8 cellular contexts compared by ENCODE assay signal in the genomic region with DNA sequence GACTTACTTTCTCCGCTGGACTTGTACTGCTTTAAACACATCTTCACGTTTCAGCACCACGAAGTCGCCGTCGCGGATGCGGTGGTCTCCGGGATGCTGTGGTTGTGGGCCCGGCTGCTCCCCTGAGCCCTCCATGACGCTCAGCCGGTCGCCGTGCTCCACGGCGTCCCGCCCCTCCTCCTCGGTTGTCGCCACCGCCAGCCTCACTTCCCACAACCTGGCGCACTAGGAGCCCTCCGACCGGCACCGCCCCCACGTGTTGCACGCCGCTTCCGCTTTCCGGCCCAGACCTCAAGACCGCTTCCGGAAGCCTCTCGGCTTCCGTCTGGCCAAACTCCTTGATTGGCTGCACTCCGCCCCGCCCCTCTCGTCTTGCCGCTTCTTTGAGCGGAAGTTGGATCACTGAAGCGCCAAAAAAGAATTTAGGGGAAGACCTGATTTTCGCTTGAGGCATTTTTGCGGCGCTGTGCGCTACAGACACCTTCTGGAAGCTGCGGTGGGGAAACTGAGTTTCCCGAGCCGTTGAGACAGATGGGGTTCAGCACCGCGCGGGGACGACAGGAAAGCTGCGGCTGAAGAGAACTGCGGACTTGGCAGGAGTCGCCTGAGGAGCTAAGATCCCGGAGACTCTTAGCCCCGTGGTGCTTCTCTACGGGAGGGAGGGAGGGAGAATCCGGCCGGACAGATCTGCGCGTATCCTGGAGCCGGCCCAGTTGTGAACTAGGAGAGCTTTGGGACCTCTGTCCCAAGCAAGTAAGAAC. TPM values are rescaled to one million over a fixed set of nuclear protein-coding genes. Genes with fewer than 3 reads are reported as not detected.
DNase-seq lines count a peak whose midpoint lies in the region; ATAC-seq and TF ChIP-seq lines count a peak whose summit lies in the region.

A gene (plus strand): TSS at position 382 of the 761 bp plus-strand sequence. CDS start 1,364 bp downstream, outside the sequence.
A gene with protein sequence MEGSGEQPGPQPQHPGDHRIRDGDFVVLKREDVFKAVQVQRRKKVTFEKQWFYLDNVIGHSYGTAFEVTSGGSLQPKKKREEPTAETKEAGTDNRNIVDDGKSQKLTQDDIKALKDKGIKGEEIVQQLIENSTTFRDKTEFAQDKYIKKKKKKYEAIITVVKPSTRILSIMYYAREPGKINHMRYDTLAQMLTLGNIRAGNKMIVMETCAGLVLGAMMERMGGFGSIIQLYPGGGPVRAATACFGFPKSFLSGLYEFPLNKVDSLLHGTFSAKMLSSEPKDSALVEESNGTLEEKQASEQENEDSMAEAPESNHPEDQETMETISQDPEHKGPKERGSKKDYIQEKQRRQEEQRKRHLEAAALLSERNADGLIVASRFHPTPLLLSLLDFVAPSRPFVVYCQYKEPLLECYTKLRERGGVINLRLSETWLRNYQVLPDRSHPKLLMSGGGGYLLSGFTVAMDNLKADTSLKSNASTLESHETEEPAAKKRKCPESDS (minus strand): TSS at position 263 of the 761 bp plus-strand sequence. CDS start 128 bp downstream, at position 135.

- peak within 1 kb of the TSS; percentile 85 for H3K27ac ChIP-seq in BLaER1
- H3K27ac ChIP-seq in colonic mucosa: peak within 1 kb of the TSS; percentile 4

- peaks cover 6% of the 10 kb centered on the region; the same call in 1 of the 2 replicates for H4K20me1 ChIP-seq in BLaER1

- peaks cover 49% of the 10 kb centered on the region for H3K4me1 Mint-ChIP-seq in activated CD4-positive, alpha-beta T cell treated with anti-CD3 and anti-CD28 coated beads for 36 hours

- H3K9me3 ChIP-seq in BLaER1 (no peaks in the 10 kb centered on the region), colonic mucosa (no peaks in the 10 kb centered on the region)

- H3K36me3 Mint-ChIP-seq in activated CD4-positive, alpha-beta T cell treated with anti-CD3 and anti-CD28 coated beads for 36 hours (ENCODE audit: low read depth): peaks cover 72% of the 10 kb centered on the region

- CTCF ChIA-PET in activated CD4-positive, alpha-beta T cell treated with anti-CD3 and anti-CD28 coated beads for 36 hours (lab: Charles Lee): interaction anchor here (2.3 kb wide), 1 partner anchor 421 kb away, joined by 10 read pairs; no protein-coding TSS in a partner anchor

- no peaks in the 10 kb centered on the region for H3K27me3 Mint-ChIP-seq in activated CD4-positive, alpha-beta T cell treated with anti-CD3 and anti-CD28 coated beads for 36 hours

- no peaks in the 10 kb centered on the region for H3K27me3 ChIP-seq in BLaER1
- no peaks in the 10 kb centered on the region for H3K27me3 ChIP-seq in colonic mucosa

- H3K36me3 ChIP-seq in BLaER1: peaks cover 61% of the 10 kb centered on the region
- no peaks in the 10 kb centered on the region for H3K36me3 ChIP-seq in colonic mucosa

- ATAC-seq in GM19324 (IDR thresholded peaks at IDR 0.05; ENCODE audit: low FRiP score, unreplicated experiment) (peak; percentile 99), HG03460 (IDR thresholded peaks at IDR 0.05; ENCODE audit: unreplicated experiment) (peak; percentile 98)
- ATAC-seq in activated CD4-positive, alpha-beta T cell treated with anti-CD3 and anti-CD28 coated beads for 36 hours: peak; percentile 87

- peak within 1 kb of the TSS; percentile 94 for H3K4me2 ChIP-seq in BLaER1

- peak within 1 kb of the TSS; percentile 96 for H3K27ac Mint-ChIP-seq in activated CD4-positive, alpha-beta T cell treated with anti-CD3 and anti-CD28 coated beads for 36 hours

- intact Hi-C loops in activated CD4-positive, alpha-beta T cell treated with anti-CD3 and anti-CD28 coated beads for 36 hours (cut with DNase I, micrococcal nuclease): loop anchor here (1.0 to 5.0 kb wide), 9 partner anchors 31 to 1933 kb away; a partner anchor contains a TSS
- intact Hi-C loops in colonic mucosa (cut with DNase I): loop anchor here (5.0 kb wide), 1 partner anchor 127 kb away; no protein-coding TSS in a partner anchor

- H3K4me1 ChIP-seq in BLaER1 (peaks cover 28% of the 10 kb centered on the region), colonic mucosa (peaks cover 9% of the 10 kb centered on the region)

- no peaks in the 10 kb centered on the region for H3K9me3 Mint-ChIP-seq in activated CD4-positive, alpha-beta T cell treated with anti-CD3 and anti-CD28 coated beads for 36 hours (ENCODE audit: low read depth)

- peak within 1 kb of the TSS; percentile 81 for H3K4me3 ChIP-seq in BLaER1
- peak within 1 kb of the TSS; percentile 92 for H3K4me3 ChIP-seq in colonic mucosa

- POLR2A ChIA-PET in activated CD4-positive, alpha-beta T cell treated with anti-CD3 and anti-CD28 coated beads for 36 hours (lab: Charles Lee): interaction anchor here (0.5 to 1.1 kb wide), 2 partner anchors 52 to 296 kb away, joined by 3 read pairs; no protein-coding TSS in a partner anchor

- DNase-seq in NCI-H524 treated with DMSO at 0.1 percent for 48 hours (lab: John Stamatoyannopoulos, UW) (peak; percentile 97), colonic mucosa (peak; percentile 98), kidney glomerular epithelial cell (lab: John Stamatoyannopoulos, UW) (peak; percentile 95)
- peak; percentile 98 for DNase-seq in activated CD4-positive, alpha-beta T cell treated with anti-CD3 and anti-CD28 coated beads for 36 hours
- peak; percentile 83 to 91 for DNase-seq in stimulated activated CD4-positive, alpha-beta T cell treated with anti-CD3 and anti-CD28 coated beads, Interleukin-1b, Interleukin-23, amount 100 ng/mL, for 1 hour (ENCODE audit: low read depth in 2 of 2)

- TF ChIP-seq CTCF in colonic mucosa (IDR thresholded peaks at IDR 0.05): no peak

- H3K4me3 Mint-ChIP-seq in activated CD4-positive, alpha-beta T cell treated with anti-CD3 and anti-CD28 coated beads for 36 hours: peak within 1 kb of the TSS; percentile 95

- H3K9ac ChIP-seq in BLaER1 (peak within 1 kb of the TSS; percentile 84), colonic mucosa (ENCODE audit: low read depth in 2 of 2, low read length in 2 of 2) (peak within 1 kb of the TSS; percentile 77 to 88)

RNA-seq across cellular contexts. Expression of the first gene that starts in this region (rescaled TPM):
- 10 to 100 TPM; 42.5 to 45.4 TPM for total RNA-seq in activated CD4-positive, alpha-beta T cell treated with anti-CD3 and anti-CD28 coated beads for 36 hours
- 10 to 100 TPM in 1 of 2 donors, 1 to 10 TPM in 1; 5.7 to 18.2 TPM for total RNA-seq in colonic mucosa

RNA-seq across cellular contexts. Expression of the second gene that starts in this region (rescaled TPM):
- 10 to 100 TPM; 20.9 to 27.3 TPM for total RNA-seq in activated CD4-positive, alpha-beta T cell treated with anti-CD3 and anti-CD28 coated beads for 36 hours
- total RNA-seq in colonic mucosa: 10 to 100 TPM in 1 of 2 donors, 1 to 10 TPM in 1; 7.5 to 10.9 TPM

Comparison
In these comparisons a context has a peak if more than half of its experiments do, and no peak if none do; other contexts are left out.
1. Peak in every context shown above with its lines: DNase-seq, ATAC-seq, H3K4me3 ChIP-seq and H3K27ac ChIP-seq.